In the genomic region with DNA sequence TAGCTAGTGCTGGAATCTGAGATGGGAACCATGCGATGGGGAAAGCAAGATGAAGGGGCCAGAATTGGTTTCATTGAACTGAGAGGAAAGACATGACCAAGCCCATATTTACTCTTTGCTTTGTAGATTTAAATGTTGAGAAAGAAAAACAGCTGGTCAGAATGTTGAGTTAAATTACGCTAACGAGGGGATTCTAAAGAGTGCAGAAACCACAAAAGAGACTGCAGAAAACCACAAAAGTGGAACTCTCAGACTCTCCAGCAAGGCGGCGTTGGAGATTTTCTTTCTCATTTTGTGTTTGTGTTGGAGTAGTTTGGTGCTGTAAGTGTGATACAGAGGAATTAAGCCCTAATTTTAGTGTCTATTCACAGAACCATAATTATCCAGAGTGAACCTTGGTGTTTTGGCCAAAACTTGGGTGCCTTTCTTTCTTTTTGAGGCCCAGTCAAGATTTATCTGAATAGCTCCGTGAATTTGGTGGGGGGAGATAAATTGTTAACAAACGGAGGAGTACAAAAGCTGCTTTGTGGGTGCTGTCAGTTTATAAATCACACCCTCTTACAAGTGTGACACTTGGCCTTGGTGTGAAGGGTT, we compare ENCODE assay signal across 1 cellular context.
TF ChIP-seq lines count a peak whose summit lies in the region.

No MANE protein-coding gene starts in this region.

TF ChIP-seq in HepG2, 621 proteins besides CTCF, POLR2A, EP300 and RAD21:
- TF ChIP-seq SRSF1 (optimal IDR thresholded peaks at IDR 0.05; ENCODE audit: low read depth, low read length) (no peak), ZNF550 (CRISPR knock-in tag; IDR thresholded peaks at IDR 0.05; ENCODE audit: borderline replicate concordance) (no peak), BRCA1 (CRISPR knock-in tag; IDR thresholded peaks at IDR 0.05) (no peak), EZH2 (conservative IDR thresholded peaks at IDR 0.05; ENCODE audit: low read depth, low read length) (no peak), ZIK1 (CRISPR knock-in tag; IDR thresholded peaks at IDR 0.05; ENCODE audit: borderline replicate concordance, low read depth) (no peak), SNRNP70 (IDR thresholded peaks at IDR 0.05; ENCODE audit: low read depth, low read length) (no peak), RFXANK (CRISPR knock-in tag; IDR thresholded peaks at IDR 0.05) (no peak)
- TF ChIP-seq, protein P1, sequence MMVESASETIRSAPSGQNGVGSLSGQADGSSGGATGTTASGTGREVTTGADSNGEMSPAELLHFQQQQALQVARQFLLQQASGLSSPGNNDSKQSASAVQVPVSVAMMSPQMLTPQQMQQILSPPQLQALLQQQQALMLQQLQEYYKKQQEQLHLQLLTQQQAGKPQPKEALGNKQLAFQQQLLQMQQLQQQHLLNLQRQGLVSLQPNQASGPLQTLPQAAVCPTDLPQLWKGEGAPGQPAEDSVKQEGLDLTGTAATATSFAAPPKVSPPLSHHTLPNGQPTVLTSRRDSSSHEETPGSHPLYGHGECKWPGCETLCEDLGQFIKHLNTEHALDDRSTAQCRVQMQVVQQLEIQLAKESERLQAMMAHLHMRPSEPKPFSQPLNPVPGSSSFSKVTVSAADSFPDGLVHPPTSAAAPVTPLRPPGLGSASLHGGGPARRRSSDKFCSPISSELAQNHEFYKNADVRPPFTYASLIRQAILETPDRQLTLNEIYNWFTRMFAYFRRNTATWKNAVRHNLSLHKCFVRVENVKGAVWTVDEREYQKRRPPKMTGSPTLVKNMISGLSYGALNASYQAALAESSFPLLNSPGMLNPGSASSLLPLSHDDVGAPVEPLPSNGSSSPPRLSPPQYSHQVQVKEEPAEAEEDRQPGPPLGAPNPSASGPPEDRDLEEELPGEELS (CRISPR knock-in tag; IDR thresholded peaks at IDR 0.05) = no peak
- TF ChIP-seq, protein P2, sequence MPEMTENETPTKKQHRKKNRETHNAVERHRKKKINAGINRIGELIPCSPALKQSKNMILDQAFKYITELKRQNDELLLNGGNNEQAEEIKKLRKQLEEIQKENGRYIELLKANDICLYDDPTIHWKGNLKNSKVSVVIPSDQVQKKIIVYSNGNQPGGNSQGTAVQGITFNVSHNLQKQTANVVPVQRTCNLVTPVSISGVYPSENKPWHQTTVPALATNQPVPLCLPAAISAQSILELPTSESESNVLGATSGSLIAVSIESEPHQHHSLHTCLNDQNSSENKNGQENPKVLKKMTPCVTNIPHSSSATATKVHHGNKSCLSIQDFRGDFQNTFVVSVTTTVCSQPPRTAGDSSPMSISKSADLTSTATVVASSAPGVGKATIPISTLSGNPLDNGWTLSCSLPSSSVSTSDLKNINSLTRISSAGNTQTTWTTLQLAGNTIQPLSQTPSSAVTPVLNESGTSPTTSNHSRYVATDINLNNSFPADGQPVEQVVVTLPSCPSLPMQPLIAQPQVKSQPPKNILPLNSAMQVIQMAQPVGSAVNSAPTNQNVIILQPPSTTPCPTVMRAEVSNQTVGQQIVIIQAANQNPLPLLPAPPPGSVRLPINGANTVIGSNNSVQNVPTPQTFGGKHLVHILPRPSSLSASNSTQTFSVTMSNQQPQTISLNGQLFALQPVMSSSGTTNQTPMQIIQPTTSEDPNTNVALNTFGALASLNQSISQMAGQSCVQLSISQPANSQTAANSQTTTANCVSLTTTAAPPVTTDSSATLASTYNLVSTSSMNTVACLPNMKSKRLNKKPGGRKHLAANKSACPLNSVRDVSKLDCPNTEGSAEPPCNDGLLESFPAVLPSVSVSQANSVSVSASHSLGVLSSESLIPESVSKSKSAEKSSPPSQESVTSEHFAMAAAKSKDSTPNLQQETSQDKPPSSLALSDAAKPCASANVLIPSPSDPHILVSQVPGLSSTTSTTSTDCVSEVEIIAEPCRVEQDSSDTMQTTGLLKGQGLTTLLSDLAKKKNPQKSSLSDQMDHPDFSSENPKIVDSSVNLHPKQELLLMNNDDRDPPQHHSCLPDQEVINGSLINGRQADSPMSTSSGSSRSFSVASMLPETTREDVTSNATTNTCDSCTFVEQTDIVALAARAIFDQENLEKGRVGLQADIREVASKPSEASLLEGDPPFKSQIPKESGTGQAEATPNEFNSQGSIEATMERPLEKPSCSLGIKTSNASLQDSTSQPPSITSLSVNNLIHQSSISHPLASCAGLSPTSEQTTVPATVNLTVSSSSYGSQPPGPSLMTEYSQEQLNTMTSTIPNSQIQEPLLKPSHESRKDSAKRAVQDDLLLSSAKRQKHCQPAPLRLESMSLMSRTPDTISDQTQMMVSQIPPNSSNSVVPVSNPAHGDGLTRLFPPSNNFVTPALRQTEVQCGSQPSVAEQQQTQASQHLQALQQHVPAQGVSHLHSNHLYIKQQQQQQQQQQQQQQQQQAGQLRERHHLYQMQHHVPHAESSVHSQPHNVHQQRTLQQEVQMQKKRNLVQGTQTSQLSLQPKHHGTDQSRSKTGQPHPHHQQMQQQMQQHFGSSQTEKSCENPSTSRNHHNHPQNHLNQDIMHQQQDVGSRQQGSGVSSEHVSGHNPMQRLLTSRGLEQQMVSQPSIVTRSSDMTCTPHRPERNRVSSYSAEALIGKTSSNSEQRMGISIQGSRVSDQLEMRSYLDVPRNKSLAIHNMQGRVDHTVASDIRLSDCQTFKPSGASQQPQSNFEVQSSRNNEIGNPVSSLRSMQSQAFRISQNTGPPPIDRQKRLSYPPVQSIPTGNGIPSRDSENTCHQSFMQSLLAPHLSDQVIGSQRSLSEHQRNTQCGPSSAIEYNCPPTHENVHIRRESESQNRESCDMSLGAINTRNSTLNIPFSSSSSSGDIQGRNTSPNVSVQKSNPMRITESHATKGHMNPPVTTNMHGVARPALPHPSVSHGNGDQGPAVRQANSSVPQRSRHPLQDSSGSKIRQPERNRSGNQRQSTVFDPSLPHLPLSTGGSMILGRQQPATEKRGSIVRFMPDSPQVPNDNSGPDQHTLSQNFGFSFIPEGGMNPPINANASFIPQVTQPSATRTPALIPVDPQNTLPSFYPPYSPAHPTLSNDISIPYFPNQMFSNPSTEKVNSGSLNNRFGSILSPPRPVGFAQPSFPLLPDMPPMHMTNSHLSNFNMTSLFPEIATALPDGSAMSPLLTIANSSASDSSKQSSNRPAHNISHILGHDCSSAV (CRISPR knock-in tag; IDR thresholded peaks at IDR 0.05; ENCODE audit: borderline replicate concordance) = no peak
